ENCODE assay signal across 20 cellular contexts in the genomic region with DNA sequence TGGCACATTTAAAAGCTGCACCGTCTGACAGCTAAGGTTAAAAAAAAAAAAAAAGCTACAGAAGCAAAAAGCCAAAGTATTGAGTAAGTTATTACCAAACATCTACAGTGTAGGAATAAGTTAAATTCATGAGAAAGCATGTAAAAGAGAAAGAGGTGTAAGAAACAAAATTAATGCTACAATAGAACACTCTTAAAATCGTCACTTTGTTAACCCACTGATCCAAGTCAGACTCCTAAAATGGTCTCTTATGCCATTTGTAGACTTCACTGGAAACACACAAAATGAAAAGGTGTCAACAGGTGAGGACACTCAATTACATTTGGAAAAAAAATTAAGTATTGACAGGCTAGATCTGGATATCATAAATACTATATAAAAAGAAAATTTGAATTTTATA.
DNase-seq lines count a peak whose midpoint lies in the region; ATAC-seq and TF ChIP-seq lines count a peak whose summit lies in the region.
"Had no signal": no experiment of that assay in that cellular context is flagged by ENCODE, and none has a peak within 500 bp of the region (broad histone marks: within the 10 kb centered on the region; RNA-seq: fewer than 3 reads in every experiment).

No MANE protein-coding gene starts in this region.

- BruUV-seq in OCI-LY7 (replicated peaks; lab: Mats Ljungman, UMichigan), result no TSS peak

- H3K4me2 ChIP-seq in OCI-LY7 (ENCODE audit: low read length), result peak overlapping the region; percentile 62
- H3K4me2 ChIP-seq: smooth muscle cell had no signal

- H3K9me3 ChIP-seq in OCI-LY7 (ENCODE audit: low read length), result peaks cover 8% of the 10 kb centered on the region; the same call in 1 of the 2 replicates
- no peaks in the 10 kb centered on the region for H3K9me3 ChIP-seq in thymus (ENCODE audit: control insufficient read depth)
- H3K9me3 ChIP-seq: tibial artery had no signal

- TF ChIP-seq CTCF in OCI-LY7 (conservative IDR thresholded peaks at IDR 0.05; ENCODE audit: low read length), result no peak

- H3K36me3 Mint-ChIP-seq in stimulated activated naive CD8-positive, alpha-beta T cell treated with anti-CD3 and anti-CD28 coated beads, Interleukin-15, Interleukin-2, amounts not matched to agents 100 ng/mL and 50 ng/mL, for 24 hours (ENCODE audit: low read depth), result peaks cover 22% of the 10 kb centered on the region

- no peak for ATAC-seq in stimulated activated naive CD8-positive, alpha-beta T cell treated with anti-CD3 and anti-CD28 coated beads, Interleukin-15, amount 100 ng/mL, for 72 hours
- ATAC-seq in HG02798 (IDR thresholded peaks at IDR 0.05; ENCODE audit: poor library complexity, unreplicated experiment) (peak; percentile 4), SK-N-SH treated with all-trans-retinoic acid at 6 μM for 48 hours (no peak)
- ATAC-seq: CD8-positive, alpha-beta T cell had no signal

- H3K36me3 ChIP-seq in OCI-LY7 (ENCODE audit: insufficient read depth, low read length), result peaks cover 75% of the 10 kb centered on the region
- peaks cover 7% of the 10 kb centered on the region for H3K36me3 ChIP-seq in thymus (ENCODE audit: control insufficient read depth, insufficient read depth)

- no peak overlapping the region for H3K4me3 ChIP-seq in OCI-LY7 (ENCODE audit: low read depth, low read length, poor library complexity, severe bottlenecking)
- H3K4me3 ChIP-seq in thymus (ENCODE audit: low read length), result peak overlapping the region; percentile 25
- H3K4me3 ChIP-seq: smooth muscle cell, tibial artery had no signal

- H3K27me3 ChIP-seq in thymus (ENCODE audit: control insufficient read depth, insufficient read depth), result no peaks in the 10 kb centered on the region
- H3K27me3 ChIP-seq: tibial artery had no signal

- CTCF ChIA-PET in OCI-LY7 (lab: Charles Lee; ENCODE audit: unreplicated experiment), result no interaction called here

- no peak for DNase-seq in stimulated activated naive CD8-positive, alpha-beta T cell treated with anti-CD3 and anti-CD28 coated beads, Interleukin-15, amount 100 ng/mL, for 72 hours
- no peak for DNase-seq in OCI-LY7 (ENCODE audit: low spot score)
- no peak for DNase-seq in Kasumi-1 (lab: John Stamatoyannopoulos, UW)
- DNase-seq in UCSD-AML1 (lab: John Stamatoyannopoulos, UW; ENCODE audit: unreplicated experiment), result no peak
- DNase-seq: activated T-cell treated with anti-CD3 and anti-CD28 coated beads for 4 hours; amygdala; caudate nucleus; HFFc6; mesendoderm; NCI-H187; NCI-H526 treated with DMSO at 0.1 percent for 48 hours; stimulated activated CD4-positive, alpha-beta T cell treated with anti-CD3 and anti-CD28 coated beads, Interleukin-4, amount 100 ng/mL, for 1 hour; stimulated activated naive CD4-positive, alpha-beta T cell treated with Interleukin-2 at 50 U/mL for 16 hours; tibial artery had no signal

- no peaks in the 10 kb centered on the region for H4K20me1 ChIP-seq in OCI-LY7 (ENCODE audit: insufficient read depth, low read length)

- no peak overlapping the region for H2AFZ ChIP-seq in OCI-LY7 (ENCODE audit: low read length)

- no peak overlapping the region for H3K27ac Mint-ChIP-seq in stimulated activated naive CD8-positive, alpha-beta T cell treated with anti-CD3 and anti-CD28 coated beads, Interleukin-15, Interleukin-2, amounts not matched to agents 100 ng/mL and 50 ng/mL, for 24 hours
- H3K27ac Mint-ChIP-seq in stimulated activated naive CD8-positive, alpha-beta T cell treated with anti-CD3 and anti-CD28 coated beads, Interleukin-15, amount 100 ng/mL, for 72 hours, result no peak overlapping the region
- H3K27ac Mint-ChIP-seq: CD8-positive, alpha-beta T cell; HFFc6 had no signal

- H3K27ac ChIP-seq in OCI-LY7 (ENCODE audit: low read depth, low read length, poor library complexity, severe bottlenecking) (peak overlapping the region; percentile 77), thymus (ENCODE audit: low read depth) (no peak overlapping the region)
- H3K27ac ChIP-seq: tibial artery had no signal

- H3K4me1 Mint-ChIP-seq in stimulated activated naive CD8-positive, alpha-beta T cell treated with anti-CD3 and anti-CD28 coated beads, Interleukin-15, Interleukin-2, amounts not matched to agents 100 ng/mL and 50 ng/mL, for 24 hours (ENCODE audit: low read depth), result peaks cover 18% of the 10 kb centered on the region
- H3K4me1 Mint-ChIP-seq in stimulated activated naive CD8-positive, alpha-beta T cell treated with anti-CD3 and anti-CD28 coated beads, Interleukin-15, amount 100 ng/mL, for 72 hours, result peaks cover 13% of the 10 kb centered on the region

- no peaks in the 10 kb centered on the region for H3K9me2 ChIP-seq in OCI-LY7 (ENCODE audit: insufficient read depth, low read length)

- H3K9me3 Mint-ChIP-seq in stimulated activated naive CD8-positive, alpha-beta T cell treated with anti-CD3 and anti-CD28 coated beads, Interleukin-15, Interleukin-2, amounts not matched to agents 100 ng/mL and 50 ng/mL, for 24 hours, result peaks cover 8% of the 10 kb centered on the region
- H3K9me3 Mint-ChIP-seq in stimulated activated naive CD8-positive, alpha-beta T cell treated with anti-CD3 and anti-CD28 coated beads, Interleukin-15, amount 100 ng/mL, for 72 hours, result peaks cover 10 to 11% of the 10 kb centered on the region in 2 donors
- H3K9me3 Mint-ChIP-seq: CD8-positive, alpha-beta T cell; HFFc6 had no signal

- H3K27me3 Mint-ChIP-seq in stimulated activated naive CD8-positive, alpha-beta T cell treated with anti-CD3 and anti-CD28 coated beads, Interleukin-15, Interleukin-2, amounts not matched to agents 100 ng/mL and 50 ng/mL, for 24 hours, result no peaks in the 10 kb centered on the region
- no peaks in the 10 kb centered on the region for H3K27me3 Mint-ChIP-seq in stimulated activated naive CD8-positive, alpha-beta T cell treated with anti-CD3 and anti-CD28 coated beads, Interleukin-15, amount 100 ng/mL, for 72 hours

- peaks cover 41% of the 10 kb centered on the region; the same call in 1 of the 2 replicates for H3K79me2 ChIP-seq in OCI-LY7 (ENCODE audit: insufficient read depth, low read depth, low read length)

- H3K4me3 Mint-ChIP-seq in stimulated activated naive CD8-positive, alpha-beta T cell treated with anti-CD3 and anti-CD28 coated beads, Interleukin-15, Interleukin-2, amounts not matched to agents 100 ng/mL and 50 ng/mL, for 24 hours, result peak overlapping the region; percentile 7
- H3K4me3 Mint-ChIP-seq in stimulated activated naive CD8-positive, alpha-beta T cell treated with anti-CD3 and anti-CD28 coated beads, Interleukin-15, amount 100 ng/mL, for 72 hours, result peak overlapping the region in 1 of 2 donors; percentile 40
- H3K4me3 Mint-ChIP-seq: HFFc6 had no signal

- peaks cover 60% of the 10 kb centered on the region for H3K4me1 ChIP-seq in OCI-LY7 (ENCODE audit: insufficient read depth, low read length, poor library complexity, severe bottlenecking)
- peaks cover 28% of the 10 kb centered on the region for H3K4me1 ChIP-seq in thymus (ENCODE audit: control insufficient read depth, insufficient read depth, low read length)

- 10% methylated on average over 2 of the region's 2 CpGs for WGBS in thymus

- intact Hi-C loops in OCI-LY7 (cut with micrococcal nuclease; ENCODE audit: unreplicated experiment), result loop anchor here (10.0 kb wide), 1 partner anchor 224 kb away; no protein-coding TSS in a partner anchor

- POLR2A ChIA-PET in OCI-LY7 (lab: Charles Lee), result interaction anchor here (0.7 to 1.7 kb wide), 7 partner anchors 15 to 220 kb away, joined by 3 to 5 read pairs (median 3); no protein-coding TSS in a partner anchor

TF ChIP-seq in SK-N-SH treated with all-trans-retinoic acid at 6 μM for 48 hours, 23 proteins besides CTCF, POLR2A, EP300 and RAD21:
- no peak for TF ChIP-seq CSDC2 (CRISPR knock-in tag; IDR thresholded peaks at IDR 0.05)
- no peak for TF ChIP-seq GLIS3 (CRISPR knock-in tag; IDR thresholded peaks at IDR 0.05)
